1 cellular context compared by ENCODE assay signal in the genomic region with DNA sequence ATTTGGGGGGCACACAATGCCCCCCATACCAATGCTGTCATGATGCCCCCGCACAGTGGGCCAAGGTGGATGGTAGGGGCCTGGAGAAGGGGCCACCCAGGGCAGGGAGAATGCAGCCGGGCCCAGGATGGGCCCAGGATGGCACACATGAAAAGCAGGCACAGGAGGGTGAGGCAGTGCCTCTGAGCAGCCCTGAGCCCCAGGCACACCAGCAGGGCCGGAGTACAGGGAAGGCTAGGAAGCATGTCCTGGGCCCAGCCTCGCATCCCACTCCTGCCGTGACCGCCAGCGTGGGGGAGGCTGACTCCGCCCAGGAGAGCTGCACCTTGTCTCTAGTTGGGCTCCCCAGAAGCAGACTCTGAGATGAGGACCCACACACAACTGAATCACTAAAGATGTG.
TF ChIP-seq lines count a peak whose summit lies in the region.

No MANE protein-coding gene starts in this region.

TF ChIP-seq in H1, 55 proteins besides CTCF, POLR2A, EP300 and RAD21:
- TF ChIP-seq POLR2AphosphoS5 (IDR thresholded peaks at IDR 0.05; ENCODE audit: low read depth, low read length) (no peak), SP4 (IDR thresholded peaks at IDR 0.05; ENCODE audit: low read length) (no peak), GTF2F1 (IDR thresholded peaks at IDR 0.05; ENCODE audit: borderline replicate concordance, low read depth, low read length) (no peak), EZH2 (IDR thresholded peaks at IDR 0.05; ENCODE audit: low read depth, low read length, severe bottlenecking) (no peak), SP2 (IDR thresholded peaks at IDR 0.05; ENCODE audit: low read length) (no peak), CBX5 (IDR thresholded peaks at IDR 0.05; ENCODE audit: low read depth, low read length) (no peak), SP1 (IDR thresholded peaks at IDR 0.05; ENCODE audit: low read depth, low read length) (no peak), KDM4A (IDR thresholded peaks at IDR 0.05; ENCODE audit: low read depth, low read length, severe bottlenecking) (no peak), EGR1 (IDR thresholded peaks at IDR 0.05; ENCODE audit: borderline replicate concordance, low read depth, low read length) (no peak), POU5F1 (IDR thresholded peaks at IDR 0.05; ENCODE audit: low read depth, low read length) (no peak), RFX5 (IDR thresholded peaks at IDR 0.05; ENCODE audit: borderline replicate concordance, low read depth, low read length) (no peak), MAFK (IDR thresholded peaks at IDR 0.05; ENCODE audit: low read depth, low read length) (no peak), JUND (IDR thresholded peaks at IDR 0.05; ENCODE audit: low read length) (no peak), YY1 (IDR thresholded peaks at IDR 0.05; ENCODE audit: low read depth, low read length) (no peak), CHD1 (IDR thresholded peaks at IDR 0.05; ENCODE audit: low read depth, low read length) (no peak)
- TF ChIP-seq, protein P1, sequence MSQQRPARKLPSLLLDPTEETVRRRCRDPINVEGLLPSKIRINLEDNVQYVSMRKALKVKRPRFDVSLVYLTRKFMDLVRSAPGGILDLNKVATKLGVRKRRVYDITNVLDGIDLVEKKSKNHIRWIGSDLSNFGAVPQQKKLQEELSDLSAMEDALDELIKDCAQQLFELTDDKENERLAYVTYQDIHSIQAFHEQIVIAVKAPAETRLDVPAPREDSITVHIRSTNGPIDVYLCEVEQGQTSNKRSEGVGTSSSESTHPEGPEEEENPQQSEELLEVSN (IDR thresholded peaks at IDR 0.05): no peak
- TF ChIP-seq, protein P2, sequence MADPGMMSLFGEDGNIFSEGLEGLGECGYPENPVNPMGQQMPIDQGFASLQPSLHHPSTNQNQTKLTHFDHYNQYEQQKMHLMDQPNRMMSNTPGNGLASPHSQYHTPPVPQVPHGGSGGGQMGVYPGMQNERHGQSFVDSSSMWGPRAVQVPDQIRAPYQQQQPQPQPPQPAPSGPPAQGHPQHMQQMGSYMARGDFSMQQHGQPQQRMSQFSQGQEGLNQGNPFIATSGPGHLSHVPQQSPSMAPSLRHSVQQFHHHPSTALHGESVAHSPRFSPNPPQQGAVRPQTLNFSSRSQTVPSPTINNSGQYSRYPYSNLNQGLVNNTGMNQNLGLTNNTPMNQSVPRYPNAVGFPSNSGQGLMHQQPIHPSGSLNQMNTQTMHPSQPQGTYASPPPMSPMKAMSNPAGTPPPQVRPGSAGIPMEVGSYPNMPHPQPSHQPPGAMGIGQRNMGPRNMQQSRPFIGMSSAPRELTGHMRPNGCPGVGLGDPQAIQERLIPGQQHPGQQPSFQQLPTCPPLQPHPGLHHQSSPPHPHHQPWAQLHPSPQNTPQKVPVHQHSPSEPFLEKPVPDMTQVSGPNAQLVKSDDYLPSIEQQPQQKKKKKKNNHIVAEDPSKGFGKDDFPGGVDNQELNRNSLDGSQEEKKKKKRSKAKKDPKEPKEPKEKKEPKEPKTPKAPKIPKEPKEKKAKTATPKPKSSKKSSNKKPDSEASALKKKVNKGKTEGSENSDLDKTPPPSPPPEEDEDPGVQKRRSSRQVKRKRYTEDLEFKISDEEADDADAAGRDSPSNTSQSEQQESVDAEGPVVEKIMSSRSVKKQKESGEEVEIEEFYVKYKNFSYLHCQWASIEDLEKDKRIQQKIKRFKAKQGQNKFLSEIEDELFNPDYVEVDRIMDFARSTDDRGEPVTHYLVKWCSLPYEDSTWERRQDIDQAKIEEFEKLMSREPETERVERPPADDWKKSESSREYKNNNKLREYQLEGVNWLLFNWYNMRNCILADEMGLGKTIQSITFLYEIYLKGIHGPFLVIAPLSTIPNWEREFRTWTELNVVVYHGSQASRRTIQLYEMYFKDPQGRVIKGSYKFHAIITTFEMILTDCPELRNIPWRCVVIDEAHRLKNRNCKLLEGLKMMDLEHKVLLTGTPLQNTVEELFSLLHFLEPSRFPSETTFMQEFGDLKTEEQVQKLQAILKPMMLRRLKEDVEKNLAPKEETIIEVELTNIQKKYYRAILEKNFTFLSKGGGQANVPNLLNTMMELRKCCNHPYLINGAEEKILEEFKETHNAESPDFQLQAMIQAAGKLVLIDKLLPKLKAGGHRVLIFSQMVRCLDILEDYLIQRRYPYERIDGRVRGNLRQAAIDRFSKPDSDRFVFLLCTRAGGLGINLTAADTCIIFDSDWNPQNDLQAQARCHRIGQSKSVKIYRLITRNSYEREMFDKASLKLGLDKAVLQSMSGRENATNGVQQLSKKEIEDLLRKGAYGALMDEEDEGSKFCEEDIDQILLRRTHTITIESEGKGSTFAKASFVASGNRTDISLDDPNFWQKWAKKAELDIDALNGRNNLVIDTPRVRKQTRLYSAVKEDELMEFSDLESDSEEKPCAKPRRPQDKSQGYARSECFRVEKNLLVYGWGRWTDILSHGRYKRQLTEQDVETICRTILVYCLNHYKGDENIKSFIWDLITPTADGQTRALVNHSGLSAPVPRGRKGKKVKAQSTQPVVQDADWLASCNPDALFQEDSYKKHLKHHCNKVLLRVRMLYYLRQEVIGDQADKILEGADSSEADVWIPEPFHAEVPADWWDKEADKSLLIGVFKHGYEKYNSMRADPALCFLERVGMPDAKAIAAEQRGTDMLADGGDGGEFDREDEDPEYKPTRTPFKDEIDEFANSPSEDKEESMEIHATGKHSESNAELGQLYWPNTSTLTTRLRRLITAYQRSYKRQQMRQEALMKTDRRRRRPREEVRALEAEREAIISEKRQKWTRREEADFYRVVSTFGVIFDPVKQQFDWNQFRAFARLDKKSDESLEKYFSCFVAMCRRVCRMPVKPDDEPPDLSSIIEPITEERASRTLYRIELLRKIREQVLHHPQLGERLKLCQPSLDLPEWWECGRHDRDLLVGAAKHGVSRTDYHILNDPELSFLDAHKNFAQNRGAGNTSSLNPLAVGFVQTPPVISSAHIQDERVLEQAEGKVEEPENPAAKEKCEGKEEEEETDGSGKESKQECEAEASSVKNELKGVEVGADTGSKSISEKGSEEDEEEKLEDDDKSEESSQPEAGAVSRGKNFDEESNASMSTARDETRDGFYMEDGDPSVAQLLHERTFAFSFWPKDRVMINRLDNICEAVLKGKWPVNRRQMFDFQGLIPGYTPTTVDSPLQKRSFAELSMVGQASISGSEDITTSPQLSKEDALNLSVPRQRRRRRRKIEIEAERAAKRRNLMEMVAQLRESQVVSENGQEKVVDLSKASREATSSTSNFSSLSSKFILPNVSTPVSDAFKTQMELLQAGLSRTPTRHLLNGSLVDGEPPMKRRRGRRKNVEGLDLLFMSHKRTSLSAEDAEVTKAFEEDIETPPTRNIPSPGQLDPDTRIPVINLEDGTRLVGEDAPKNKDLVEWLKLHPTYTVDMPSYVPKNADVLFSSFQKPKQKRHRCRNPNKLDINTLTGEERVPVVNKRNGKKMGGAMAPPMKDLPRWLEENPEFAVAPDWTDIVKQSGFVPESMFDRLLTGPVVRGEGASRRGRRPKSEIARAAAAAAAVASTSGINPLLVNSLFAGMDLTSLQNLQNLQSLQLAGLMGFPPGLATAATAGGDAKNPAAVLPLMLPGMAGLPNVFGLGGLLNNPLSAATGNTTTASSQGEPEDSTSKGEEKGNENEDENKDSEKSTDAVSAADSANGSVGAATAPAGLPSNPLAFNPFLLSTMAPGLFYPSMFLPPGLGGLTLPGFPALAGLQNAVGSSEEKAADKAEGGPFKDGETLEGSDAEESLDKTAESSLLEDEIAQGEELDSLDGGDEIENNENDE (IDR thresholded peaks at IDR 0.05; ENCODE audit: insufficient replicate concordance, low read length): no peak
